In genomic region chr4:158125325-158125724, GRCh38 we compare ENCODE assay signal across 1 cellular context.
TF ChIP-seq lines count a peak whose summit lies in the region.

No MANE protein-coding gene starts in this region.

TF ChIP-seq in GM23338, 12 proteins besides CTCF, POLR2A, EP300 and RAD21 (continued from another document):
- TF ChIP-seq, protein P1, sequence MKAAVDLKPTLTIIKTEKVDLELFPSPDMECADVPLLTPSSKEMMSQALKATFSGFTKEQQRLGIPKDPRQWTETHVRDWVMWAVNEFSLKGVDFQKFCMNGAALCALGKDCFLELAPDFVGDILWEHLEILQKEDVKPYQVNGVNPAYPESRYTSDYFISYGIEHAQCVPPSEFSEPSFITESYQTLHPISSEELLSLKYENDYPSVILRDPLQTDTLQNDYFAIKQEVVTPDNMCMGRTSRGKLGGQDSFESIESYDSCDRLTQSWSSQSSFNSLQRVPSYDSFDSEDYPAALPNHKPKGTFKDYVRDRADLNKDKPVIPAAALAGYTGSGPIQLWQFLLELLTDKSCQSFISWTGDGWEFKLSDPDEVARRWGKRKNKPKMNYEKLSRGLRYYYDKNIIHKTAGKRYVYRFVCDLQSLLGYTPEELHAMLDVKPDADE (IDR thresholded peaks at IDR 0.05), result no peak
- TF ChIP-seq ZNF462 (CRISPR knock-in tag; IDR thresholded peaks at IDR 0.05) (no peak), POLR2AphosphoS5 (IDR thresholded peaks at IDR 0.05; ENCODE audit: low read depth) (no peak), STAT1 (IDR thresholded peaks at IDR 0.05; ENCODE audit: unreplicated experiment) (no peak), JUNB (IDR thresholded peaks at IDR 0.05; ENCODE audit: unreplicated experiment) (no peak), EZH2phosphoT487 (IDR thresholded peaks at IDR 0.05; ENCODE audit: unreplicated experiment) (no peak), EZH2 (IDR thresholded peaks at IDR 0.05; ENCODE audit: low read depth, unreplicated experiment) (no peak), ZNF114 (CRISPR knock-in tag; IDR thresholded peaks at IDR 0.05) (no peak), CREB1 (CRISPR knock-in tag; IDR thresholded peaks at IDR 0.05; ENCODE audit: low read depth) (no peak), ZNF331 (CRISPR knock-in tag; IDR thresholded peaks at IDR 0.05; ENCODE audit: low read depth) (no peak)
